Comparison of ENCODE assay signal across 8 cellular contexts in genomic region chr7:21261627-21262564, GRCh38.
DNase-seq lines count a peak whose midpoint lies in the region; ATAC-seq, FAIRE-seq and TF ChIP-seq lines count a peak whose summit lies in the region.

No MANE protein-coding gene starts in this region.

- H4K20me1 ChIP-seq in SU-DHL-6 (ENCODE audit: low read depth, low read length) (no peaks in the 10 kb centered on the region), astrocyte (ENCODE audit: insufficient read depth, low read length) (no peaks in the 10 kb centered on the region)

- H3K27me3 ChIP-seq in SU-DHL-6 (ENCODE audit: low read length) (no peaks in the 10 kb centered on the region), astrocyte (ENCODE audit: insufficient read depth, low read length) (no peaks in the 10 kb centered on the region), lower lobe of right lung (ENCODE audit: low read depth) (no peaks in the 10 kb centered on the region)

- intact Hi-C loops in lower lobe of right lung (cut with DNase I), result no loop called here

- H3K27ac Mint-ChIP-seq in astrocyte (ENCODE audit: unreplicated experiment), result no peak overlapping the region

- H3K4me2 ChIP-seq in SU-DHL-6 (ENCODE audit: low read depth, low read length, poor library complexity, severe bottlenecking) (no peak overlapping the region), astrocyte (ENCODE audit: low read length) (no peak overlapping the region)

- H3K4me3 Mint-ChIP-seq in astrocyte (ENCODE audit: unreplicated experiment), result no peak overlapping the region

- H3K27me3 Mint-ChIP-seq in astrocyte (ENCODE audit: low read depth, unreplicated experiment), result no peaks in the 10 kb centered on the region

- no peaks in the 10 kb centered on the region for H3K9me2 ChIP-seq in SU-DHL-6 (replicated peaks; ENCODE audit: insufficient read depth, low read length)

- H3K36me3 Mint-ChIP-seq in astrocyte (ENCODE audit: low read depth, unreplicated experiment), result no peaks in the 10 kb centered on the region

- FAIRE-seq in astrocyte (lab: Jason Lieb, UNC), result no peak

- peak; percentile 81 for ATAC-seq in GM21576 (IDR thresholded peaks at IDR 0.05; ENCODE audit: unreplicated experiment)
- peak; percentile 45 to 66 for ATAC-seq in lower lobe of right lung

- no peaks in the 10 kb centered on the region for H3K36me3 ChIP-seq in SU-DHL-6 (ENCODE audit: low read length)
- no peaks in the 10 kb centered on the region for H3K36me3 ChIP-seq in astrocyte (ENCODE audit: insufficient read depth, low read length)
- no peaks in the 10 kb centered on the region for H3K36me3 ChIP-seq in lower lobe of right lung

- H3K9me3 ChIP-seq in SU-DHL-6 (ENCODE audit: insufficient read depth, low read length), result no peaks in the 10 kb centered on the region
- H3K9me3 ChIP-seq in astrocyte (ENCODE audit: insufficient read depth, low read depth, low read length), result no peaks in the 10 kb centered on the region
- no peaks in the 10 kb centered on the region for H3K9me3 ChIP-seq in lower lobe of right lung

- peak; percentile 64 for TF ChIP-seq CTCF in LNCAP (IDR thresholded peaks at IDR 0.05)
- TF ChIP-seq CTCF in SU-DHL-6 (IDR thresholded peaks at IDR 0.05; ENCODE audit: insufficient read depth, low read length, poor library complexity, severe bottlenecking), result peak; percentile 59
- TF ChIP-seq CTCF in astrocyte (IDR thresholded peaks at IDR 0.05; ENCODE audit: insufficient read depth, low read depth, low read length), result peak; percentile 32
- TF ChIP-seq CTCF in lower lobe of right lung (IDR thresholded peaks at IDR 0.05), result peak; percentile 39

- H3K27ac ChIP-seq in SU-DHL-6 (ENCODE audit: low read depth, low read length) (no peak overlapping the region), astrocyte (ENCODE audit: low read depth, low read length) (no peak overlapping the region), lower lobe of right lung (no peak overlapping the region)

- H3K9ac ChIP-seq in SU-DHL-6 (ENCODE audit: low read length) (no peak overlapping the region), astrocyte (ENCODE audit: low read length) (no peak overlapping the region)

- H3K79me2 ChIP-seq in SU-DHL-6 (ENCODE audit: insufficient read depth, low read length) (no peaks in the 10 kb centered on the region), astrocyte (ENCODE audit: insufficient read depth, low read length) (no peaks in the 10 kb centered on the region)

- H3K4me1 ChIP-seq in astrocyte (ENCODE audit: insufficient read depth, low read length) (no peaks in the 10 kb centered on the region), lower lobe of right lung (no peaks in the 10 kb centered on the region)

- H3K4me1 Mint-ChIP-seq in astrocyte (ENCODE audit: low read depth, unreplicated experiment), result no peaks in the 10 kb centered on the region

- DNase-seq in GDM1 (lab: John Stamatoyannopoulos, UW), result peak; percentile 15
- peak; percentile 6 for DNase-seq in astrocyte (ENCODE audit: low read depth)
- DNase-seq in lower lobe of right lung, result no peak
- peak in 4 of 6 experiments; percentile 8 to 23 (median 16) for DNase-seq in stimulated activated naive CD4-positive, alpha-beta T cell (lab: John Stamatoyannopoulos, UW)
- DNase-seq in NCI-H187 (lab: John Stamatoyannopoulos, UW), result no peak

- H3K4me3 ChIP-seq in SU-DHL-6 (ENCODE audit: insufficient read depth, low read length, poor library complexity, severe bottlenecking) (no peak overlapping the region), astrocyte (ENCODE audit: insufficient read depth, low read depth, low read length) (no peak overlapping the region), lower lobe of right lung (no peak overlapping the region)

- no peaks in the 10 kb centered on the region for H3F3A ChIP-seq in SU-DHL-6 (ENCODE audit: insufficient read depth)

- no peaks in the 10 kb centered on the region for H3K9me3 Mint-ChIP-seq in astrocyte (ENCODE audit: unreplicated experiment)

- no peak overlapping the region for H2AFZ ChIP-seq in SU-DHL-6 (ENCODE audit: low read depth, low read length, severe bottlenecking)
- no peak overlapping the region for H2AFZ ChIP-seq in astrocyte (ENCODE audit: low read depth, low read length)

Comparison
In these comparisons a context has a peak if more than half of its experiments do, and no peak if none do; other contexts are left out.
1. DNase-seq: peak in GDM1 (single experiment), astrocyte (single experiment) and stimulated activated naive CD4-positive, alpha-beta T cell (4 of 6); none in lower lobe of right lung (single experiment) and NCI-H187 (0 of 2).
2. Peak in every context shown above with its lines, with median percentiles within 50 percentile points of each other: CTCF ChIP-seq.